Comparison of ENCODE assay signal across 8 cellular contexts in genomic region chr17:57356722-57357391, GRCh38.
DNase-seq lines count a peak whose midpoint lies in the region; ATAC-seq, FAIRE-seq and TF ChIP-seq lines count a peak whose summit lies in the region.

No MANE protein-coding gene starts in this region.

- H3K9me3 ChIP-seq in CD4-positive, CD25-positive, alpha-beta regulatory T cell (ENCODE audit: control insufficient read depth in 2 of 2, low read length in 2 of 2), result no peaks in the 10 kb centered on the region

- H3K27ac Mint-ChIP-seq in CD4-positive, CD25-positive, alpha-beta regulatory T cell, result peak overlapping the region; percentile 8 to 82 (median 56)
- H3K27ac Mint-ChIP-seq in progenitor cell of endocrine pancreas, result peak overlapping the region; percentile 94

- peak overlapping the region; percentile 2 for H3K4me3 ChIP-seq in CD4-positive, CD25-positive, alpha-beta regulatory T cell (ENCODE audit: low read depth, low read length)

- H3K27ac ChIP-seq in CD4-positive, CD25-positive, alpha-beta regulatory T cell (ENCODE audit: insufficient read depth, low read length, poor library complexity, severe bottlenecking), result no peak overlapping the region
- H3K27ac ChIP-seq in cingulate gyrus (ENCODE audit: low read depth, low read length), result peak overlapping the region; percentile 70

- peak overlapping the region; percentile 26 to 81 (median 62) for H3K4me3 Mint-ChIP-seq in CD4-positive, CD25-positive, alpha-beta regulatory T cell
- peak overlapping the region; percentile 22 for H3K4me3 Mint-ChIP-seq in progenitor cell of endocrine pancreas (ENCODE audit: low read depth)

- peak; percentile 90 for FAIRE-seq in GM19239 (lab: Jason Lieb, UNC)

- no peaks in the 10 kb centered on the region for H3K9me3 Mint-ChIP-seq in CD4-positive, CD25-positive, alpha-beta regulatory T cell
- H3K9me3 Mint-ChIP-seq in progenitor cell of endocrine pancreas (ENCODE audit: low read depth), result no peaks in the 10 kb centered on the region

- peaks cover 32% of the 10 kb centered on the region for H3K4me1 ChIP-seq in CD4-positive, CD25-positive, alpha-beta regulatory T cell (ENCODE audit: control insufficient read depth, insufficient read depth, low read length, poor library complexity, severe bottlenecking)

- H3K36me3 ChIP-seq in CD4-positive, CD25-positive, alpha-beta regulatory T cell (ENCODE audit: control insufficient read depth, insufficient read depth, low read length), result peaks cover 5% of the 10 kb centered on the region

- no peak for TF ChIP-seq CTCF in progenitor cell of endocrine pancreas (IDR thresholded peaks at IDR 0.05; ENCODE audit: unreplicated experiment)

- H3K4me1 Mint-ChIP-seq in CD4-positive, CD25-positive, alpha-beta regulatory T cell, result peaks cover 22 to 70% (median 52%) of the 10 kb centered on the region in 4 donors
- peaks cover 31% of the 10 kb centered on the region for H3K4me1 Mint-ChIP-seq in progenitor cell of endocrine pancreas (ENCODE audit: low read depth)

- H3K27me3 ChIP-seq in CD4-positive, CD25-positive, alpha-beta regulatory T cell (ENCODE audit: control insufficient read depth, insufficient read depth, low read length), result no peaks in the 10 kb centered on the region

- no peaks in the 10 kb centered on the region for H3K27me3 Mint-ChIP-seq in CD4-positive, CD25-positive, alpha-beta regulatory T cell
- no peaks in the 10 kb centered on the region for H3K27me3 Mint-ChIP-seq in progenitor cell of endocrine pancreas

- peaks cover 18% of the 10 kb centered on the region for H3K36me3 Mint-ChIP-seq in CD4-positive, CD25-positive, alpha-beta regulatory T cell
- H3K36me3 Mint-ChIP-seq in progenitor cell of endocrine pancreas (ENCODE audit: insufficient read depth), result peaks cover 11% of the 10 kb centered on the region

- DNase-seq in CD4-positive, CD25-positive, alpha-beta regulatory T cell, result no peak
- DNase-seq in GM19239 (ENCODE audit: insufficient read length, low spot score), result no peak
- DNase-seq in progenitor cell of endocrine pancreas (ENCODE audit: low spot score, unreplicated experiment), result no peak
- DNase-seq in NCI-H1930 (lab: John Stamatoyannopoulos, UW), result no peak
- no peak for DNase-seq in dermis blood vessel endothelial cell
- no peak for DNase-seq in SW 1271 (lab: John Stamatoyannopoulos, UW)

- no peak for ATAC-seq in CD4-positive, CD25-positive, alpha-beta regulatory T cell (ENCODE audit: low read depth in 2 of 2)
- peak; percentile 42 for ATAC-seq in HG03520 (IDR thresholded peaks at IDR 0.05; ENCODE audit: unreplicated experiment)
